ENCODE assay signal across 10 cellular contexts in genomic region chr14:100069161-100069800, GRCh38. TPM values are rescaled to one million over a fixed set of nuclear protein-coding genes. Genes with fewer than 3 reads are reported as not detected.
DNase-seq lines count a peak whose midpoint lies in the region; ATAC-seq and TF ChIP-seq lines count a peak whose summit lies in the region.
"Had no signal": no experiment of that assay in that cellular context is flagged by ENCODE, and none has a peak within 500 bp of the region (broad histone marks: within the 10 kb centered on the region; RNA-seq: fewer than 3 reads in every experiment).

No MANE protein-coding gene starts in this region.

- DNase-seq in stimulated activated CD4-positive, alpha-beta T cell treated with anti-CD3 and anti-CD28 coated beads, Interleukin-15, amount 100 ng/mL, for 24 hours = peak; percentile 36
- DNase-seq in stimulated activated CD4-positive, alpha-beta T cell treated with anti-CD3 and anti-CD28 coated beads, Interleukin-2, amount 100 ng/mL, for 24 hours = no peak
- DNase-seq in T-helper 2 cell treated with Interferon-gamma antibody and Interleukin-4, amounts not matched to agents 5 μg/mL and 100 μg/mL, for 36 hours (ENCODE audit: low spot score) = no peak
- DNase-seq in memory B cell (ENCODE audit: low spot score in 2 of 2) = no peak
- DNase-seq in GM20000 (ENCODE audit: low spot score) = no peak
- no peak for DNase-seq in NCI-H446 (lab: John Stamatoyannopoulos, UW)
- DNase-seq in Right ventricle myocardium superior = no peak
- no peak for DNase-seq in left ventricle myocardium superior
- DNase-seq: mesenchymal stem cell, NCI-H510A had no signal

- H3K4me3 Mint-ChIP-seq in T-helper 2 cell treated with Interferon-gamma antibody and Interleukin-4, amounts not matched to agents 5 μg/mL and 100 μg/mL, for 36 hours = peak overlapping the region; percentile 95
- H3K4me3 Mint-ChIP-seq in memory B cell = peak overlapping the region; percentile 87

- H3K27me3 Mint-ChIP-seq in T-helper 2 cell treated with Interferon-gamma antibody and Interleukin-4, amounts not matched to agents 5 μg/mL and 100 μg/mL, for 36 hours (ENCODE audit: low read depth) = no peaks in the 10 kb centered on the region
- no peaks in the 10 kb centered on the region for H3K27me3 Mint-ChIP-seq in memory B cell

- H3K4me1 Mint-ChIP-seq in T-helper 2 cell treated with Interferon-gamma antibody and Interleukin-4, amounts not matched to agents 5 μg/mL and 100 μg/mL, for 36 hours (ENCODE audit: low read depth) = peaks cover 58% of the 10 kb centered on the region
- H3K4me1 Mint-ChIP-seq in memory B cell = peaks cover 47% of the 10 kb centered on the region

- ATAC-seq in memory B cell (ENCODE audit: low read depth) (no peak), Right ventricle myocardium superior (ENCODE audit: poor library complexity) (no peak), left ventricle myocardium superior (no peak)

- intact Hi-C loops in Right ventricle myocardium superior (cut with DNase I) (no loop called here), left ventricle myocardium superior (cut with micrococcal nuclease) (no loop called here)

- H3K27ac Mint-ChIP-seq in T-helper 2 cell treated with Interferon-gamma antibody and Interleukin-4, amounts not matched to agents 5 μg/mL and 100 μg/mL, for 36 hours = peak overlapping the region; percentile 99
- peak overlapping the region; percentile 85 for H3K27ac Mint-ChIP-seq in memory B cell

- no peaks in the 10 kb centered on the region for H3K9me3 Mint-ChIP-seq in T-helper 2 cell treated with Interferon-gamma antibody and Interleukin-4, amounts not matched to agents 5 μg/mL and 100 μg/mL, for 36 hours
- H3K9me3 Mint-ChIP-seq in memory B cell = no peaks in the 10 kb centered on the region

- peaks cover 79% of the 10 kb centered on the region for H3K36me3 Mint-ChIP-seq in T-helper 2 cell treated with Interferon-gamma antibody and Interleukin-4, amounts not matched to agents 5 μg/mL and 100 μg/mL, for 36 hours (ENCODE audit: low read depth)
- H3K36me3 Mint-ChIP-seq in memory B cell = peaks cover 10% of the 10 kb centered on the region

- TF ChIP-seq CTCF in GM20000 (IDR thresholded peaks at IDR 0.05; ENCODE audit: extremely low read depth, missing control alignments) = no peak

RNA-seq across cellular contexts. Expression of gene EVL, which starts 4.1 kb away (rescaled TPM):
- 36.2 TPM for total RNA-seq in Right ventricle myocardium superior
- total RNA-seq in left ventricle myocardium superior = 54.4 TPM
